Comparison of ENCODE assay signal across 1 cellular context in the genomic region with DNA sequence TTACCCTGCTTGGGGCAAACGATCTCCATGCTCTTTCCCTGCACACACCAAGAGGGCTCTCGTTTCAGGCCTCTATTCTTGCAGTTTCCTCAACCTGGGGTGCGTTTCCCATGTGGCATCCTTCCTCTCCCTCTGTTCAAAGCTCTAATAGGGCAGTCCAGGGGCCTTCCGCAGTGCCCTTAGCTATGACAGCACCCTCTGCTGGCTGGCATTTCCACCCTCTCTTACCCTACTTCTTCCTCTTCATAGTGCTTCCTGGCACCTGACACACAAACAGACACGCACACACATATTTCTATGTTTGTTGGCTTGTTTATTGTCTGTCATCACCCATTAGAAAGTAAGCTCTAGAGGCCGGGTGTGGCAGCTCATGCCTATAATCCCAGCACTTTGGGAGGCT.
TF ChIP-seq lines count a peak whose summit lies in the region.

No MANE protein-coding gene starts in this region.

TF ChIP-seq in K562, 482 proteins besides CTCF, POLR2A, EP300 and RAD21:
- TF ChIP-seq, protein P1, sequence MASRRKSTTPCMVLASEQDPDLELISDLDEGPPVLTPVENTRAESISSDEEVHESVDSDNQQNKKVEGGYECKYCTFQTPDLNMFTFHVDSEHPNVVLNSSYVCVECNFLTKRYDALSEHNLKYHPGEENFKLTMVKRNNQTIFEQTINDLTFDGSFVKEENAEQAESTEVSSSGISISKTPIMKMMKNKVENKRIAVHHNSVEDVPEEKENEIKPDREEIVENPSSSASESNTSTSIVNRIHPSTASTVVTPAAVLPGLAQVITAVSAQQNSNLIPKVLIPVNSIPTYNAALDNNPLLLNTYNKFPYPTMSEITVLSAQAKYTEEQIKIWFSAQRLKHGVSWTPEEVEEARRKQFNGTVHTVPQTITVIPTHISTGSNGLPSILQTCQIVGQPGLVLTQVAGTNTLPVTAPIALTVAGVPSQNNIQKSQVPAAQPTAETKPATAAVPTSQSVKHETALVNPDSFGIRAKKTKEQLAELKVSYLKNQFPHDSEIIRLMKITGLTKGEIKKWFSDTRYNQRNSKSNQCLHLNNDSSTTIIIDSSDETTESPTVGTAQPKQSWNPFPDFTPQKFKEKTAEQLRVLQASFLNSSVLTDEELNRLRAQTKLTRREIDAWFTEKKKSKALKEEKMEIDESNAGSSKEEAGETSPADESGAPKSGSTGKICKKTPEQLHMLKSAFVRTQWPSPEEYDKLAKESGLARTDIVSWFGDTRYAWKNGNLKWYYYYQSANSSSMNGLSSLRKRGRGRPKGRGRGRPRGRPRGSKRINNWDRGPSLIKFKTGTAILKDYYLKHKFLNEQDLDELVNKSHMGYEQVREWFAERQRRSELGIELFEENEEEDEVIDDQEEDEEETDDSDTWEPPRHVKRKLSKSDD (conservative IDR thresholded peaks at IDR 0.05; ENCODE audit: low read length), result no peak
- TF ChIP-seq SAFB (IDR thresholded peaks at IDR 0.05; ENCODE audit: borderline replicate concordance, low read depth, low read length) (no peak), FOXA1 (IDR thresholded peaks at IDR 0.05; ENCODE audit: borderline replicate concordance) (no peak), SETDB1 (IDR thresholded peaks at IDR 0.05; ENCODE audit: low read length) (no peak), CTBP1 (IDR thresholded peaks at IDR 0.05; ENCODE audit: borderline replicate concordance) (no peak), ETV1 (tag; conservative IDR thresholded peaks at IDR 0.05; ENCODE audit: low read depth) (no peak), L3MBTL2 (IDR thresholded peaks at IDR 0.05) (no peak)
- TF ChIP-seq, protein P2, sequence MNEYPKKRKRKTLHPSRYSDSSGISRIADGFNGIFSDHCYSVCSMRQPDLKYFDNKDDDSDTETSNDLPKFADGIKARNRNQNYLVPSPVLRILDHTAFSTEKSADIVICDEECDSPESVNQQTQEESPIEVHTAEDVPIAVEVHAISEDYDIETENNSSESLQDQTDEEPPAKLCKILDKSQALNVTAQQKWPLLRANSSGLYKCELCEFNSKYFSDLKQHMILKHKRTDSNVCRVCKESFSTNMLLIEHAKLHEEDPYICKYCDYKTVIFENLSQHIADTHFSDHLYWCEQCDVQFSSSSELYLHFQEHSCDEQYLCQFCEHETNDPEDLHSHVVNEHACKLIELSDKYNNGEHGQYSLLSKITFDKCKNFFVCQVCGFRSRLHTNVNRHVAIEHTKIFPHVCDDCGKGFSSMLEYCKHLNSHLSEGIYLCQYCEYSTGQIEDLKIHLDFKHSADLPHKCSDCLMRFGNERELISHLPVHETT (CRISPR knock-in tag; conservative IDR thresholded peaks at IDR 0.05 in 1 of 2, IDR thresholded peaks at IDR 0.05 in 1 of 2), result no peak
- TF ChIP-seq, protein P3, sequence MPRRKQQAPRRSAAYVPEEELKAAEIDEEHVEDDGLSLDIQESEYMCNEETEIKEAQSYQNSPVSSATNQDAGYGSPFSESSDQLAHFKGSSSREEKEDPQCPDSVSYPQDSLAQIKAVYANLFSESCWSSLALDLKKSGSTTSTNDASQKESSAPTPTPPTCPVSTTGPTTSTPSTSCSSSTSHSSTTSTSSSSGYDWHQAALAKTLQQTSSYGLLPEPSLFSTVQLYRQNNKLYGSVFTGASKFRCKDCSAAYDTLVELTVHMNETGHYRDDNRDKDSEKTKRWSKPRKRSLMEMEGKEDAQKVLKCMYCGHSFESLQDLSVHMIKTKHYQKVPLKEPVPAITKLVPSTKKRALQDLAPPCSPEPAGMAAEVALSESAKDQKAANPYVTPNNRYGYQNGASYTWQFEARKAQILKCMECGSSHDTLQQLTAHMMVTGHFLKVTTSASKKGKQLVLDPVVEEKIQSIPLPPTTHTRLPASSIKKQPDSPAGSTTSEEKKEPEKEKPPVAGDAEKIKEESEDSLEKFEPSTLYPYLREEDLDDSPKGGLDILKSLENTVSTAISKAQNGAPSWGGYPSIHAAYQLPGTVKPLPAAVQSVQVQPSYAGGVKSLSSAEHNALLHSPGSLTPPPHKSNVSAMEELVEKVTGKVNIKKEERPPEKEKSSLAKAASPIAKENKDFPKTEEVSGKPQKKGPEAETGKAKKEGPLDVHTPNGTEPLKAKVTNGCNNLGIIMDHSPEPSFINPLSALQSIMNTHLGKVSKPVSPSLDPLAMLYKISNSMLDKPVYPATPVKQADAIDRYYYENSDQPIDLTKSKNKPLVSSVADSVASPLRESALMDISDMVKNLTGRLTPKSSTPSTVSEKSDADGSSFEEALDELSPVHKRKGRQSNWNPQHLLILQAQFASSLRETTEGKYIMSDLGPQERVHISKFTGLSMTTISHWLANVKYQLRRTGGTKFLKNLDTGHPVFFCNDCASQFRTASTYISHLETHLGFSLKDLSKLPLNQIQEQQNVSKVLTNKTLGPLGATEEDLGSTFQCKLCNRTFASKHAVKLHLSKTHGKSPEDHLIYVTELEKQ (CRISPR knock-in tag; IDR thresholded peaks at IDR 0.05), result no peak
TF ChIP-seq in K562: peak in this region for 0.
